9 cellular contexts compared by ENCODE assay signal in the genomic region with DNA sequence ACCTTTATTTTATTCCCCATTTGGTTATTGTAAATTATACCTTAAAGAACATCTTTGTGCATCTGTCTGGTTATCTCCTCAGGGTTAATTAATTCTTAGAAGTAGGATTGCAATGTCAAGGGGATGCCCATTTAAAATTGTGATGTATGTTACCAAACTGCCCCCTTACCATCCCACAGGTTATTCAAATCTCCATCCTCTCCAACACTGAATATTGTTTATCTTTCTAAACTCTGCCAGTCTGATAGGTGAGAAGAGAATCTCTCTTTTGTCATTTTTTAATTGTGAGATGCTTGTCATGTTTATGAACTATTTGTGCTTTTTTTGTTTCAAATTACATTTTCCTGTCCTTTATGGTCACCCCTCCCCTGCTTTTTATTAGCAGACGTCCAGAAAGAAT. TPM values are rescaled to one million over a fixed set of nuclear protein-coding genes. Genes with fewer than 3 reads are reported as not detected.
"Had no signal": no experiment of that assay in that cellular context is flagged by ENCODE, and none has a peak within 500 bp of the region (broad histone marks: within the 10 kb centered on the region; RNA-seq: fewer than 3 reads in every experiment).

No MANE protein-coding gene starts in this region.

- ATAC-seq: GM12878 had no signal

- H3K4me3 ChIP-seq: GM12878 had no signal

- FAIRE-seq: G401.6, GM12878, GM12891, GM12892, GM18507, GM19239 had no signal

- DNase-seq: GDM1, GF-D8 had no signal

RNA-seq across cellular contexts. Expression of a gene that starts 55.8 kb away (rescaled TPM):
- total RNA-seq: G401 had no signal
